13 cellular contexts compared by ENCODE assay signal in genomic region chr5:81232449-81233079, GRCh38. TPM values are rescaled to one million over a fixed set of nuclear protein-coding genes. Genes with fewer than 3 reads are reported as not detected.
DNase-seq lines count a peak whose midpoint lies in the region; ATAC-seq and TF ChIP-seq lines count a peak whose summit lies in the region.
"Had no signal": no experiment of that assay in that cellular context is flagged by ENCODE, and none has a peak within 500 bp of the region (broad histone marks: within the 10 kb centered on the region; RNA-seq: fewer than 3 reads in every experiment).

No MANE protein-coding gene starts in this region.

- peak overlapping the region; percentile 75 for H2AFZ ChIP-seq in osteoblast (ENCODE audit: low read length)

- H3K4me3 Mint-ChIP-seq in activated naive CD8-positive, alpha-beta T cell: peak overlapping the region; percentile 17
- H3K4me3 Mint-ChIP-seq in activated naive CD8-positive, alpha-beta T cell treated with anti-CD3 and anti-CD28 coated beads for 36 hours: no peak overlapping the region

- no peaks in the 10 kb centered on the region for H3K9me3 Mint-ChIP-seq in activated naive CD8-positive, alpha-beta T cell (ENCODE audit: low read depth)
- H3K9me3 Mint-ChIP-seq in activated naive CD8-positive, alpha-beta T cell treated with anti-CD3 and anti-CD28 coated beads for 36 hours: no peaks in the 10 kb centered on the region

- H3K27me3 Mint-ChIP-seq in activated naive CD8-positive, alpha-beta T cell: no peaks in the 10 kb centered on the region
- no peaks in the 10 kb centered on the region for H3K27me3 Mint-ChIP-seq in activated naive CD8-positive, alpha-beta T cell treated with anti-CD3 and anti-CD28 coated beads for 36 hours

- no peaks in the 10 kb centered on the region for H3K9me3 ChIP-seq in osteoblast (ENCODE audit: low read depth, low read length)
- H3K9me3 ChIP-seq in aorta (ENCODE audit: control insufficient read depth, low read length): no peaks in the 10 kb centered on the region

- no peak overlapping the region for H3K27ac Mint-ChIP-seq in activated naive CD8-positive, alpha-beta T cell
- H3K27ac Mint-ChIP-seq in activated naive CD8-positive, alpha-beta T cell treated with anti-CD3 and anti-CD28 coated beads for 36 hours: no peak overlapping the region

- WGBS in aorta, 2 donors: 6% methylated on average over 12 of the region's 12 CpGs

- no peak for DNase-seq in activated naive CD8-positive, alpha-beta T cell treated with anti-CD3 and anti-CD28 coated beads for 36 hours
- DNase-seq in cardiac septum (ENCODE audit: low spot score) (peak; percentile 91), osteoblast (ENCODE audit: insufficient read length, low spot score, missing footprints) (no peak), aorta (peak; percentile 90 to 92), NCI-H82 (lab: John Stamatoyannopoulos, UW) (no peak)
- DNase-seq: 8988T, activated gamma-delta T cell treated with Interleukin-2 at 50 U/mL for 16 hours, foreskin keratinocyte had no signal

- H4K20me1 ChIP-seq in osteoblast (ENCODE audit: insufficient read depth, low read length): no peaks in the 10 kb centered on the region

- H3K4me3 ChIP-seq in osteoblast (ENCODE audit: insufficient read depth, low read length) (peak overlapping the region; percentile 59), aorta (ENCODE audit: low read length in 2 of 2) (peak overlapping the region; percentile 5 to 29)

- peaks cover 4% of the 10 kb centered on the region for H3K36me3 Mint-ChIP-seq in activated naive CD8-positive, alpha-beta T cell
- H3K36me3 Mint-ChIP-seq in activated naive CD8-positive, alpha-beta T cell treated with anti-CD3 and anti-CD28 coated beads for 36 hours: peaks cover 2% of the 10 kb centered on the region

- intact Hi-C loops in cardiac septum (cut with DNase I) (loop anchor here (5.0 kb wide), 1 partner anchor 70 kb away; the partner anchor contains the start of gene ZCCHC9), aorta (cut with DNase I) (loop anchor here (2.0 to 10.0 kb wide), 4 partner anchors 68 to 622 kb away; partner anchors contain the start of genes ZCCHC9 (in 2 of the 2) and SSBP2 (in 1 of the 2))

- no peaks in the 10 kb centered on the region for H3K79me2 ChIP-seq in osteoblast (ENCODE audit: insufficient read depth, low read length)

- H3K36me3 ChIP-seq in osteoblast (ENCODE audit: insufficient read depth, low read length) (no peaks in the 10 kb centered on the region), aorta (ENCODE audit: control insufficient read depth in 1 of 2, insufficient read depth in 2 of 2, low read length in 1 of 2) (no peaks in the 10 kb centered on the region)

- H3K27ac ChIP-seq in osteoblast (ENCODE audit: low read depth, low read length) (no peak overlapping the region), aorta (ENCODE audit: low read depth in 1 of 2, low read length in 2 of 2) (peak overlapping the region; percentile 73 to 92)
- H3K27ac ChIP-seq: foreskin keratinocyte had no signal

- no peak for TF ChIP-seq CTCF in osteoblast (IDR thresholded peaks at IDR 0.05; ENCODE audit: extremely low read depth, low read depth, low read length)

- peak overlapping the region; percentile 78 for H3K4me2 ChIP-seq in osteoblast (ENCODE audit: insufficient read depth, low read length)

- no peaks in the 10 kb centered on the region for H3K27me3 ChIP-seq in osteoblast (ENCODE audit: insufficient read depth, low read length)
- H3K27me3 ChIP-seq in aorta (ENCODE audit: control insufficient read depth in 1 of 2, insufficient read depth in 2 of 2, low read length in 1 of 2): no peaks in the 10 kb centered on the region
- H3K27me3 ChIP-seq: foreskin keratinocyte had no signal

- H3K4me1 ChIP-seq in osteoblast (ENCODE audit: insufficient read depth, low read length) (peaks cover 4% of the 10 kb centered on the region), aorta (ENCODE audit: control insufficient read depth in 1 of 2, insufficient read depth in 2 of 2, low read length in 2 of 2) (no peaks in the 10 kb centered on the region)
- H3K4me1 ChIP-seq: foreskin keratinocyte had no signal

- H3K4me1 Mint-ChIP-seq in activated naive CD8-positive, alpha-beta T cell (ENCODE audit: low read depth): peaks cover 20% of the 10 kb centered on the region
- H3K4me1 Mint-ChIP-seq in activated naive CD8-positive, alpha-beta T cell treated with anti-CD3 and anti-CD28 coated beads for 36 hours: peaks cover 18% of the 10 kb centered on the region

- ATAC-seq in aorta (ENCODE audit: low FRiP score): peak; percentile 86
- no peak for ATAC-seq in GM21423 (IDR thresholded peaks at IDR 0.05; ENCODE audit: unreplicated experiment)
- no peak for ATAC-seq in GM19035 (IDR thresholded peaks at IDR 0.05; ENCODE audit: unreplicated experiment)

RNA-seq across cellular contexts. Expression of gene CKMT2, which starts 0.6 kb away (rescaled TPM):
- total RNA-seq in activated naive CD8-positive, alpha-beta T cell treated with anti-CD3 and anti-CD28 coated beads for 36 hours: not detected
- total RNA-seq in cardiac septum (1,231 TPM), osteoblast (0.88 and 1.4 TPM in 2 replicates), aorta (10 to 100 TPM; 24.1 to 29.3 TPM)
- polyA plus RNA-seq in aorta: 1 to 10 TPM; 5.4 to 5.8 TPM
- total RNA-seq: foreskin keratinocyte; NCI-H460; T-helper 2 cell treated with Interferon-gamma antibody and Interleukin-4, amounts not matched to agents 100 ng/mL and 5 ng/mL, for 36 hours had no signal
- polyA plus RNA-seq: foreskin keratinocyte had no signal

Comparison
In these comparisons a context has a peak if more than half of its experiments do, and no peak if none do; other contexts are left out.
1. DNase-seq: peak in cardiac septum (single experiment) and aorta (2 of 2); none in activated naive CD8-positive, alpha-beta T cell treated with anti-CD3 and anti-CD28 coated beads for 36 hours (single experiment), osteoblast (single experiment) and NCI-H82 (single experiment).
2. RNA of gene CKMT2, which starts 0.6 kb away (total RNA-seq): 1,231 TPM in cardiac septum (single experiment); 24.1 to 29.3 TPM in aorta, 0.88 to 1.4 TPM in osteoblast and not detected in activated naive CD8-positive, alpha-beta T cell treated with anti-CD3 and anti-CD28 coated beads for 36 hours; every median in the first group is over 10 times any median in the second.